In the genomic region with DNA sequence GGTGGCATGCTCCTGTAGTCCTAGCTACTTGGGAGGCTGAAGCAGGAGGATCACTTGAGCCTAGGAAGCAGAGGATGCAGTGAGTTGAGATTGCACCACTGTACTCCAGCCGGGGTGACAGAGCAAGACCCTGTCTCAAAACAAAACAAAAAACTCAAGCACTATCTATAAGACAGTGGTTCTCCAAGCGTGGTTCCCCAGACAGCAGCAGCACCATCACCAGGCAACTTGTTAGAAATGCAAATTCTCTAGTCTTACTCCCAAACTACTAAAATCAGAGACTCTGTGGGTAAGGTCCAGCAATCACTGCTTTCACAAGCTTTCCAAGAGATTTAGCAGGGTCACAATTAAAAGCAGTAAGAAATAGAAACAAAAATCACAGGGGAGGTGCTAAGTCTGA, we compare ENCODE assay signal across 7 cellular contexts.
DNase-seq lines count a peak whose midpoint lies in the region; ATAC-seq and TF ChIP-seq lines count a peak whose summit lies in the region.
"Not testable (repeated sequence)": the region's sequence is repeated elsewhere in the genome, so short reads cannot be mapped to it uniquely, and the experiment has no call there.

No MANE protein-coding gene starts in this region.

- ATAC-seq in GM19043 (IDR thresholded peaks at IDR 0.05; ENCODE audit: low read depth, unreplicated experiment) (peak; percentile 74), GM21619 (IDR thresholded peaks at IDR 0.05; ENCODE audit: unreplicated experiment) (peak; percentile 74), HG02852 (IDR thresholded peaks at IDR 0.05; ENCODE audit: unreplicated experiment) (peak; percentile 81), HG03159 (IDR thresholded peaks at IDR 0.05; ENCODE audit: unreplicated experiment) (peak; percentile 54), left lobe of liver (peak; percentile 4)

- not testable (repeated sequence) for TF ChIP-seq CTCF in GM12865 (IDR thresholded peaks at IDR 0.05; ENCODE audit: insufficient read depth, low read depth, low read length, missing control alignments); NB4 (IDR thresholded peaks at IDR 0.05; ENCODE audit: low read depth, low read length)

- TF ChIP-seq POLR2A in NB4 (IDR thresholded peaks at IDR 0.05; ENCODE audit: extremely low read depth, insufficient read length) = not testable (repeated sequence)

- H3K4me3 ChIP-seq in GM12865 (ENCODE audit: low read depth, low read length); NB4 (ENCODE audit: low read depth, low read length): not testable (repeated sequence)

- DNase-seq in GM12865 (ENCODE audit: low read depth) (peak; percentile 12), NB4 (ENCODE audit: low read depth) (peak; percentile 25)
- DNase-seq in left lobe of liver (ENCODE audit: low spot score) = not testable (repeated sequence)

Comparison
In these comparisons a context has a peak if more than half of its experiments do, and no peak if none do; other contexts are left out.
1. ATAC-seq: peak in every context shown above with its lines; median percentile 81 in HG02852; 74 in GM19043; 74 in GM21619; 54 in HG03159; 4 in left lobe of liver.